In the genomic region with DNA sequence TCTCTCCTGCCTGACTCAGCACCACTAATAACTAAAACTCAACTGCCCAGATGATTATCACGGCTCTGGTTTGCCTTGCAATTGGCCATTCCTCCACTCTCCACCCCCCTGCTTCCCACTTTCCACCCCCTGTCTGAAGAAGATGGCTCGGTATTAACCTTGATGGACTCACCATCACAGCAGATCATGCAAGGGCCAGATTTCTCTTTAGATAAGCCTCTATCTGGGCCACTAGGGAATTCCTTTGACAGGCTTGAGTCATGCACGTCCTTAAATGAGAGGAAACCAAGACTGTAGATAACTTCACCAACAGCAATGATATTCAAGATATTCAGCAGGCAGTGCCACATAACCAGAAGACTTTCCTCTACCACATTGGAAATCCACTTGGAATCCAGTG, we compare ENCODE assay signal across 25 cellular contexts.
"Had no signal": no experiment of that assay in that cellular context is flagged by ENCODE, and none has a peak within 500 bp of the region (broad histone marks: within the 10 kb centered on the region; RNA-seq: fewer than 3 reads in every experiment).

No MANE protein-coding gene starts in this region.

- H3K27ac Mint-ChIP-seq: activated CD4-positive, alpha-beta T cell treated with anti-CD3 and anti-CD28 coated beads, Interleukin-2, amount 10 ng/mL, durations not matched to agents 24 days and 14 days; activated CD8-positive, alpha-beta T cell treated with anti-CD3 and anti-CD28 coated beads for 36 hours; activated naive CD8-positive, alpha-beta T cell treated with anti-CD3 and anti-CD28 coated beads for 36 hours; activated T-cell treated with anti-CD3 and anti-CD28 coated beads, Interleukin-2, amount 50 U/mL, for 72 hours; activated T-helper 17 cell treated with anti-CD3 and anti-CD28 coated beads, Interleukin-2, amount 50 U/mL, for 72 hours had no signal

- H3K4me3 Mint-ChIP-seq: activated CD4-positive, alpha-beta T cell treated with anti-CD3 and anti-CD28 coated beads, Interleukin-2, amount 10 ng/mL, durations not matched to agents 24 days and 14 days; activated CD8-positive, alpha-beta T cell treated with anti-CD3 and anti-CD28 coated beads for 36 hours; activated naive CD8-positive, alpha-beta T cell treated with anti-CD3 and anti-CD28 coated beads for 36 hours; activated T-cell treated with anti-CD3 and anti-CD28 coated beads, Interleukin-2, amount 50 U/mL, for 72 hours; activated T-helper 17 cell treated with anti-CD3 and anti-CD28 coated beads, Interleukin-2, amount 50 U/mL, for 72 hours had no signal

- ATAC-seq: activated CD8-positive, alpha-beta T cell treated with anti-CD3 and anti-CD28 coated beads for 36 hours; activated T-cell treated with anti-CD3 and anti-CD28 coated beads, Interleukin-2, amount 50 U/mL, for 72 hours; activated T-helper 17 cell treated with anti-CD3 and anti-CD28 coated beads, Interleukin-2, amount 50 U/mL, for 72 hours; body of pancreas; Panc1 had no signal

- H3K4me1 Mint-ChIP-seq: activated CD4-positive, alpha-beta T cell treated with anti-CD3 and anti-CD28 coated beads, Interleukin-2, amount 10 ng/mL, durations not matched to agents 24 days and 14 days; activated naive CD8-positive, alpha-beta T cell treated with anti-CD3 and anti-CD28 coated beads for 36 hours; activated T-helper 17 cell treated with anti-CD3 and anti-CD28 coated beads, Interleukin-2, amount 50 U/mL, for 72 hours had no signal

- DNase-seq: activated CD4-positive, alpha-beta T cell treated with anti-CD3 and anti-CD28 coated beads, Interleukin-2, amount 10 ng/mL, durations not matched to agents 24 days and 14 days; activated CD4-positive, alpha-beta T cell treated with anti-CD3 and anti-CD28 coated beads, Interleukin-2, amount 50 U/mL, for 4 hours; activated CD8-positive, alpha-beta T cell treated with anti-CD3 and anti-CD28 coated beads for 36 hours; activated effector memory CD4-positive, alpha-beta T cell treated with anti-CD3 and anti-CD28 coated beads, Interleukin-2, amount 50 U/mL, for 16 hours; activated naive CD4-positive, alpha-beta T cell; activated naive CD4-positive, alpha-beta T cell treated with anti-CD3 and anti-CD28 coated beads, Interleukin-2, amount 50 U/mL, for 16 hours; activated naive CD8-positive, alpha-beta T cell treated with anti-CD3 and anti-CD28 coated beads for 36 hours; activated T-cell treated with anti-CD3 and anti-CD28 coated beads, Interleukin-2, amount 50 U/mL, for 1 hour; activated T-cell treated with anti-CD3 and anti-CD28 coated beads, Interleukin-2, amount 50 U/mL, for 72 hours; amygdala; body of pancreas; NCI-H1048; NCI-H1436 treated with DMSO at 0.1 percent for 48 hours; NCI-H1694 treated with DMSO at 0.1 percent for 48 hours; NCI-H2029; NCI-H2107; NCI-H2171; NCI-H446; NCI-H510A treated with DMSO at 0.1 percent for 48 hours; NCI-H526 treated with DMSO at 0.1 percent for 48 hours; NCI-H774; RPMI8226; SHP77 treated with DMSO at 0.1 percent for 48 hours had no signal

- H3K27me3 Mint-ChIP-seq: activated CD4-positive, alpha-beta T cell treated with anti-CD3 and anti-CD28 coated beads, Interleukin-2, amount 10 ng/mL, durations not matched to agents 24 days and 14 days; activated CD8-positive, alpha-beta T cell treated with anti-CD3 and anti-CD28 coated beads for 36 hours; activated naive CD8-positive, alpha-beta T cell treated with anti-CD3 and anti-CD28 coated beads for 36 hours; activated T-helper 17 cell treated with anti-CD3 and anti-CD28 coated beads, Interleukin-2, amount 50 U/mL, for 72 hours had no signal

- H3K36me3 Mint-ChIP-seq: activated naive CD8-positive, alpha-beta T cell treated with anti-CD3 and anti-CD28 coated beads for 36 hours had no signal
